ENCODE assay signal across 8 cellular contexts in genomic region chr12:53623986-53624385, GRCh38. TPM values are rescaled to one million over a fixed set of nuclear protein-coding genes. Genes with fewer than 3 reads are reported as not detected.
DNase-seq lines count a peak whose midpoint lies in the region; ATAC-seq and TF ChIP-seq lines count a peak whose summit lies in the region.

No MANE protein-coding gene starts in this region.

- H2BK15ac ChIP-seq in neuronal stem cell (ENCODE audit: low read length): no peak overlapping the region

- H4K91ac ChIP-seq in neuronal stem cell (ENCODE audit: low read depth, low read length, poor library complexity): no peak overlapping the region

- WGBS in neuronal stem cell (ENCODE audit: extremely low coverage in 2 of 2, insufficient read length in 2 of 2, insufficient replicate concordance in 1 of 2), 2 donors: no CpG with 5 or more reads among the region's 2 CpGs

- H3K4ac ChIP-seq in neuronal stem cell (ENCODE audit: low read length): no peak overlapping the region

- ATAC-seq in stimulated activated naive CD8-positive, alpha-beta T cell treated with anti-CD3 and anti-CD28 coated beads, Interleukin-15, Interleukin-2, amounts not matched to agents 100 U/mL and 50 U/mL, for 24 hours: no peak
- no peak for ATAC-seq in central memory CD8-positive, alpha-beta T cell (replicated peaks; ENCODE audit: extremely low read depth, poor library complexity, severe bottlenecking)
- ATAC-seq in HG03520 (IDR thresholded peaks at IDR 0.05; ENCODE audit: unreplicated experiment): no peak

- H3K27ac Mint-ChIP-seq in stimulated activated naive CD8-positive, alpha-beta T cell treated with anti-CD3 and anti-CD28 coated beads, Interleukin-15, Interleukin-2, amounts not matched to agents 100 ng/mL and 50 ng/mL, for 24 hours: no peak overlapping the region
- H3K27ac Mint-ChIP-seq in central memory CD8-positive, alpha-beta T cell (ENCODE audit: low read depth): no peak overlapping the region
- peak overlapping the region; percentile 91 for H3K27ac Mint-ChIP-seq in mesothelial cell of epicardium

- no peak overlapping the region for H3K14ac ChIP-seq in neuronal stem cell (ENCODE audit: low read length)

- no peak overlapping the region for H3K4me2 ChIP-seq in neuronal stem cell (ENCODE audit: insufficient read depth, low read length, poor library complexity, severe bottlenecking)

- H3K23ac ChIP-seq in neuronal stem cell (ENCODE audit: low read depth, low read length, poor library complexity): no peak overlapping the region

- no peak overlapping the region for H2BK5ac ChIP-seq in neuronal stem cell (ENCODE audit: low read length)

- no peak overlapping the region for H4K8ac ChIP-seq in neuronal stem cell (ENCODE audit: low read depth, low read length)

- no peaks in the 10 kb centered on the region for H3K9me3 Mint-ChIP-seq in stimulated activated naive CD8-positive, alpha-beta T cell treated with anti-CD3 and anti-CD28 coated beads, Interleukin-15, Interleukin-2, amounts not matched to agents 100 ng/mL and 50 ng/mL, for 24 hours
- no peaks in the 10 kb centered on the region for H3K9me3 Mint-ChIP-seq in central memory CD8-positive, alpha-beta T cell
- no peaks in the 10 kb centered on the region for H3K9me3 Mint-ChIP-seq in mesothelial cell of epicardium

- H3K4me1 Mint-ChIP-seq in stimulated activated naive CD8-positive, alpha-beta T cell treated with anti-CD3 and anti-CD28 coated beads, Interleukin-15, Interleukin-2, amounts not matched to agents 100 ng/mL and 50 ng/mL, for 24 hours (ENCODE audit: low read depth): peaks cover 53% of the 10 kb centered on the region
- H3K4me1 Mint-ChIP-seq in central memory CD8-positive, alpha-beta T cell: peaks cover 28% of the 10 kb centered on the region
- peaks cover 42% of the 10 kb centered on the region for H3K4me1 Mint-ChIP-seq in mesothelial cell of epicardium

- H3K27me3 Mint-ChIP-seq in stimulated activated naive CD8-positive, alpha-beta T cell treated with anti-CD3 and anti-CD28 coated beads, Interleukin-15, Interleukin-2, amounts not matched to agents 100 ng/mL and 50 ng/mL, for 24 hours: no peaks in the 10 kb centered on the region
- H3K27me3 Mint-ChIP-seq in central memory CD8-positive, alpha-beta T cell: no peaks in the 10 kb centered on the region
- H3K27me3 Mint-ChIP-seq in mesothelial cell of epicardium (ENCODE audit: low read depth): no peaks in the 10 kb centered on the region

- H3K4me3 Mint-ChIP-seq in stimulated activated naive CD8-positive, alpha-beta T cell treated with anti-CD3 and anti-CD28 coated beads, Interleukin-15, Interleukin-2, amounts not matched to agents 100 ng/mL and 50 ng/mL, for 24 hours: peak overlapping the region; percentile 93
- peak overlapping the region; percentile 98 for H3K4me3 Mint-ChIP-seq in central memory CD8-positive, alpha-beta T cell
- H3K4me3 Mint-ChIP-seq in mesothelial cell of epicardium: peak overlapping the region; percentile 95

- no peaks in the 10 kb centered on the region for H3K27me3 ChIP-seq in neuronal stem cell (ENCODE audit: control insufficient read depth in 3 of 3, insufficient read depth in 3 of 3, low read depth in 1 of 3, low read length in 3 of 3)

- H3K36me3 Mint-ChIP-seq in stimulated activated naive CD8-positive, alpha-beta T cell treated with anti-CD3 and anti-CD28 coated beads, Interleukin-15, Interleukin-2, amounts not matched to agents 100 ng/mL and 50 ng/mL, for 24 hours (ENCODE audit: low read depth): peaks cover 9% of the 10 kb centered on the region
- peaks cover 15% of the 10 kb centered on the region for H3K36me3 Mint-ChIP-seq in central memory CD8-positive, alpha-beta T cell (ENCODE audit: insufficient read depth)
- no peaks in the 10 kb centered on the region for H3K36me3 Mint-ChIP-seq in mesothelial cell of epicardium

- no peak overlapping the region for H2BK120ac ChIP-seq in neuronal stem cell (ENCODE audit: low read depth, low read length)

- H3K79me1 ChIP-seq in neuronal stem cell (ENCODE audit: low read depth, low read length): no peaks in the 10 kb centered on the region

- no peak overlapping the region for H3K9ac ChIP-seq in neuronal stem cell (ENCODE audit: low read depth, low read length, poor library complexity)

- H3K36me3 ChIP-seq in neuronal stem cell (replicated peaks in 1 of 2; ENCODE audit: control insufficient read depth in 2 of 2, insufficient read depth in 2 of 2, low read length in 2 of 2): peaks cover 0 to 5% of the 10 kb centered on the region in 2 donors

- no peak overlapping the region for H3K18ac ChIP-seq in neuronal stem cell (ENCODE audit: low read length)

- H3K4me3 ChIP-seq in neuronal stem cell (ENCODE audit: low read length in 2 of 2): peak overlapping the region in 1 of 2 donors; percentile 65

- H2BK12ac ChIP-seq in neuronal stem cell (ENCODE audit: low read length): no peak overlapping the region

- no peaks in the 10 kb centered on the region for H3K9me3 ChIP-seq in neuronal stem cell (replicated peaks in 1 of 2; ENCODE audit: control insufficient read depth in 2 of 2, insufficient read depth in 1 of 2, low read depth in 1 of 2, low read length in 2 of 2)

- H2AK5ac ChIP-seq in neuronal stem cell (ENCODE audit: low read depth, low read length): no peak overlapping the region

- no peak for TF ChIP-seq CTCF in mesothelial cell of epicardium (IDR thresholded peaks at IDR 0.05; ENCODE audit: unreplicated experiment)

- H3K27ac ChIP-seq in neuronal stem cell (replicated peaks; ENCODE audit: low read length): no peak overlapping the region

- DNase-seq in stimulated activated naive CD8-positive, alpha-beta T cell treated with anti-CD3 and anti-CD28 coated beads, Interleukin-15, Interleukin-2, amounts not matched to agents 100 U/mL and 50 U/mL, for 24 hours: no peak
- no peak for DNase-seq in central memory CD8-positive, alpha-beta T cell (ENCODE audit: low spot score in 2 of 2)
- DNase-seq in mesothelial cell of epicardium (ENCODE audit: low spot score in 2 of 2, unreplicated experiment in 2 of 2) (no peak), retina (no peak), amniotic stem cell (lab: John Stamatoyannopoulos, UW) (no peak), neuronal stem cell (ENCODE audit: low spot score) (no peak)

- no peak overlapping the region for H2AFZ ChIP-seq in neuronal stem cell (ENCODE audit: low read length)

- peaks cover 6 to 13% of the 10 kb centered on the region in 2 donors for H3K4me1 ChIP-seq in neuronal stem cell (ENCODE audit: control insufficient read depth in 2 of 2, insufficient read depth in 1 of 2, low read depth in 1 of 2, low read length in 2 of 2)

RNA-seq across cellular contexts. Expression of gene ATF7, which starts 2.2 kb away (rescaled TPM):
- total RNA-seq in mesothelial cell of epicardium: 35.4 to 38.6 TPM (median 36.3 TPM) in 3 replicates
- 17.4 TPM for polyA plus RNA-seq in neuronal stem cell (2013, experiment 1 of 2)
- 17.3 TPM for polyA plus RNA-seq in neuronal stem cell (2013, experiment 2 of 2)

RNA-seq across cellular contexts. Expression of gene ATP5MC2, which starts 51.9 kb away (rescaled TPM):
- total RNA-seq in mesothelial cell of epicardium: 356 to 359 TPM (median 356 TPM) in 3 replicates
- polyA plus RNA-seq in neuronal stem cell (2013, experiment 1 of 2): 847 TPM
- polyA plus RNA-seq in neuronal stem cell (2013, experiment 2 of 2): 851 TPM
